Comparison of ENCODE assay signal across 9 cellular contexts in the genomic region with DNA sequence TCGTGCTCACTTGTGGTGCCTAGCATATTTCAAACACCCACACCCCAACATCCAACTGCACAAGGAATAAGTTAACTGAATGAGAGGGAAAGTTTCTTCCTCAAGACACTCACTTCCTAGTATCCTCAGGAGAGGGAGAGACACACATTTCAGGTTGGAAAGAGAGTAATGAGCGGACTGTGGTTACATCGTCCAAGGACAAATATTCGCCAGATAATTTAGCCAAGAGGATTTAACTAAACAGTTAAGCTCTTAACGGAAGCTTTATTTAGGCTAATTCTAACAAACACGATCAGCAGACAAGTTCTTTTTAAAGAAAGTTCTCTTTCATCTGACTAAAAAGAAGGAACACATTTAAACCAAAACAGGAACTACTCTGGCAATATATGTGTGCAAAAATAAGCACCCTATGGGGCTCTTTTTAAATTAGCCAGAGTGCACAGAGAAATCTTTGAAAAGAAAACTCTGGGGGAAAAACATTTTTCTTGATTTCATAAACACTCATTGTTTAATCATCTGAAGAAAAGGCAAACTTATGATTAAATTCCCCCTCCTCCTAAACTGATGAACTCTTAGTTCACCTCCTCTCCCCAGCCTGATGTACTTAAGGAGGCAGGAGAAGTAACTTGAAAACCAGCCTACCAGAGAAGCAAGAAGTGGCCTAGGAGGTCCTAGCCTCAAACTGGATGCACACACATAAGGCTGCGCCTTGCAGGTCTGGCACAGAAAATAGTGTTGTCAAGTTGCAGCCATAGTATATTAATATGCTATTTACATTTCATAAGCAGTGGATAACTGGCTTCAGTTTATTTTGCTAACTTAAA. TPM values are rescaled to one million over a fixed set of nuclear protein-coding genes. Genes with fewer than 3 reads are reported as not detected.
DNase-seq lines count a peak whose midpoint lies in the region; ATAC-seq and TF ChIP-seq lines count a peak whose summit lies in the region.
"Had no signal": no experiment of that assay in that cellular context is flagged by ENCODE, and none has a peak within 500 bp of the region (broad histone marks: within the 10 kb centered on the region; RNA-seq: fewer than 3 reads in every experiment).

No MANE protein-coding gene starts in this region.

- H3K27me3 ChIP-seq in CD8-positive, alpha-beta T cell (ENCODE audit: insufficient read depth, low read length), result no peaks in the 10 kb centered on the region
- H3K27me3 ChIP-seq in hepatocyte, result no peaks in the 10 kb centered on the region

- no peaks in the 10 kb centered on the region for H4K20me1 ChIP-seq in hepatocyte (ENCODE audit: insufficient read depth, poor library complexity, severe bottlenecking)

- intact Hi-C loops in CD8-positive, alpha-beta T cell (cut with DNase I, micrococcal nuclease), result no loop called here

- no peaks in the 10 kb centered on the region for H3K9me3 ChIP-seq in CD8-positive, alpha-beta T cell (ENCODE audit: low read length)
- H3K9me3 ChIP-seq in hepatocyte (ENCODE audit: low read depth), result no peaks in the 10 kb centered on the region

- peak overlapping the region; percentile 90 for H3K27ac Mint-ChIP-seq in CD8-positive, alpha-beta T cell
- H3K27ac Mint-ChIP-seq: activated CD8-positive, alpha-beta memory T cell treated with anti-CD3 and anti-CD28 coated beads, Interleukin-2, amount 10 ng/mL, durations not matched to agents 7 days and 5 days had no signal

- peak overlapping the region; percentile 39 for H2AFZ ChIP-seq in hepatocyte

- no peak for TF ChIP-seq CTCF in CD8-positive, alpha-beta T cell (IDR thresholded peaks at IDR 0.05)
- TF ChIP-seq CTCF in hepatocyte (IDR thresholded peaks at IDR 0.05; ENCODE audit: poor library complexity), result no peak

- H3K4me3 Mint-ChIP-seq in CD8-positive, alpha-beta T cell, result peak overlapping the region; percentile 62
- H3K4me3 Mint-ChIP-seq: activated CD8-positive, alpha-beta memory T cell treated with anti-CD3 and anti-CD28 coated beads, Interleukin-2, amount 10 ng/mL, durations not matched to agents 7 days and 5 days had no signal

- H3K27ac ChIP-seq in CD8-positive, alpha-beta T cell (ENCODE audit: low read depth, low read length), result peak overlapping the region; percentile 6
- H3K27ac ChIP-seq in hepatocyte, result no peak overlapping the region

- peaks cover 49% of the 10 kb centered on the region for H3K4me1 ChIP-seq in CD8-positive, alpha-beta T cell (ENCODE audit: insufficient read depth, low read length)
- H3K4me1 ChIP-seq in hepatocyte (ENCODE audit: insufficient read depth), result peaks cover 10% of the 10 kb centered on the region

- H3K4me2 ChIP-seq in hepatocyte, result no peak overlapping the region

- no peaks in the 10 kb centered on the region for H3K79me2 ChIP-seq in hepatocyte

- H3K4me1 Mint-ChIP-seq in CD8-positive, alpha-beta T cell (ENCODE audit: low read depth), result peaks cover 69% of the 10 kb centered on the region

- POLR2A ChIA-PET in CD8-positive, alpha-beta T cell (lab: Charles Lee), result interaction anchor here (1.0 to 2.0 kb wide), 2 partner anchors 13 to 14 kb away, joined by 3 to 20 read pairs; a partner anchor contains a TSS

- no peak overlapping the region for H3K4me3 ChIP-seq in CD8-positive, alpha-beta T cell (ENCODE audit: low read depth, low read length)
- no peak overlapping the region for H3K4me3 ChIP-seq in hepatocyte

- DNase-seq in CD8-positive, alpha-beta T cell, result no peak
- DNase-seq in Kasumi-1 (lab: John Stamatoyannopoulos, UW) (peak; percentile 45 to 55), hepatocyte (ENCODE audit: low spot score) (no peak), SHP77 (lab: John Stamatoyannopoulos, UW) (no peak), OCI-M2 (lab: John Stamatoyannopoulos, UW; ENCODE audit: unreplicated experiment) (no peak)
- no peak for DNase-seq in stimulated activated CD4-positive, alpha-beta T cell treated with anti-CD3 and anti-CD28 coated beads, Interleukin-15, amount 100 ng/mL, for 24 hours
- DNase-seq: activated CD8-positive, alpha-beta memory T cell treated with anti-CD3 and anti-CD28 coated beads, Interleukin-2, amount 10 ng/mL, durations not matched to agents 7 days and 5 days had no signal

- peaks cover 6% of the 10 kb centered on the region for H3K36me3 Mint-ChIP-seq in CD8-positive, alpha-beta T cell
- H3K36me3 Mint-ChIP-seq: activated CD8-positive, alpha-beta memory T cell treated with anti-CD3 and anti-CD28 coated beads, Interleukin-2, amount 10 ng/mL, durations not matched to agents 7 days and 5 days had no signal

- 51% methylated on average over 7 of the region's 7 CpGs for WGBS in hepatocyte (ENCODE audit: low lambda C conversion rate, missing lambda C conversion rate)

- no peaks in the 10 kb centered on the region for H3K27me3 Mint-ChIP-seq in CD8-positive, alpha-beta T cell (ENCODE audit: low read depth)
- H3K27me3 Mint-ChIP-seq: activated CD8-positive, alpha-beta memory T cell treated with anti-CD3 and anti-CD28 coated beads, Interleukin-2, amount 10 ng/mL, durations not matched to agents 7 days and 5 days had no signal

- ATAC-seq in CD8-positive, alpha-beta T cell, result peak; percentile 57
- ATAC-seq in GM19395 (IDR thresholded peaks at IDR 0.05; ENCODE audit: unreplicated experiment), result peak; percentile 62
- ATAC-seq in GM19452 (IDR thresholded peaks at IDR 0.05; ENCODE audit: unreplicated experiment), result no peak
- ATAC-seq: activated CD8-positive, alpha-beta memory T cell treated with anti-CD3 and anti-CD28 coated beads, Interleukin-2, amount 10 ng/mL, durations not matched to agents 7 days and 5 days had no signal

- H3K36me3 ChIP-seq in CD8-positive, alpha-beta T cell (ENCODE audit: insufficient read depth, low read length), result no peaks in the 10 kb centered on the region
- no peaks in the 10 kb centered on the region for H3K36me3 ChIP-seq in hepatocyte (replicated peaks; ENCODE audit: insufficient read depth, low read depth)

- no peaks in the 10 kb centered on the region for H3K9me3 Mint-ChIP-seq in CD8-positive, alpha-beta T cell

- no peaks in the 10 kb centered on the region for H3K9me2 ChIP-seq in hepatocyte (replicated peaks; ENCODE audit: insufficient read depth)

- CTCF ChIA-PET in CD8-positive, alpha-beta T cell (lab: Charles Lee), result interaction anchor here (0.6 to 1.3 kb wide), 2 partner anchors 60 to 341 kb away, joined by 3 read pairs; no protein-coding TSS in a partner anchor

RNA-seq across cellular contexts. Expression of a gene that starts 13.3 kb away (rescaled TPM):
- 1,000 to 10,000 TPM; 1,847 to 1,850 TPM for total RNA-seq in CD8-positive, alpha-beta T cell
- total RNA-seq in hepatocyte, result 61.2 and 72.0 TPM in 2 replicates
- polyA plus RNA-seq in hepatocyte, result 146 and 160 TPM in 2 replicates

Comparison
In these comparisons a context has a peak if more than half of its experiments do, and no peak if none do; other contexts are left out.
1. DNase-seq: peak in Kasumi-1 (2 of 2); none in CD8-positive, alpha-beta T cell (0 of 7), hepatocyte (single experiment), SHP77 (0 of 2), OCI-M2 (single experiment) and stimulated activated CD4-positive, alpha-beta T cell treated with anti-CD3 and anti-CD28 coated beads, Interleukin-15, amount 100 ng/mL, for 24 hours (single experiment).
2. RNA of a gene that starts 13.3 kb away (total RNA-seq): 1,847 to 1,850 TPM in CD8-positive, alpha-beta T cell; 61.2 to 72.0 TPM in hepatocyte; every median in the first group is over 10 times any median in the second.